In genomic region chr7:76357379-76358052, GRCh38 we compare ENCODE assay signal across 8 cellular contexts. TPM values are rescaled to one million over a fixed set of nuclear protein-coding genes. Genes with fewer than 3 reads are reported as not detected.
DNase-seq lines count a peak whose midpoint lies in the region; ATAC-seq, FAIRE-seq and TF ChIP-seq lines count a peak whose summit lies in the region.

No MANE protein-coding gene starts in this region.

- 1 to 2% (median 2%) methylated on average over 14 of the region's 14 CpGs for WGBS in small intestine, 3 donors

- peak overlapping the region; percentile 99 for H3K27ac ChIP-seq in small intestine (ENCODE audit: low read depth in 1 of 2, low read length in 1 of 2)

- H3K9me3 ChIP-seq in T-helper 17 cell (ENCODE audit: control insufficient read depth, low read length, poor library complexity, severe bottlenecking) (no peaks in the 10 kb centered on the region), small intestine (ENCODE audit: control insufficient read depth, low read depth) (no peaks in the 10 kb centered on the region)

- DNase-seq in NCI-H2171 treated with DMSO at 0.1 percent for 48 hours (lab: John Stamatoyannopoulos, UW) (peak; percentile 54), NCI-H2171 (lab: John Stamatoyannopoulos, UW) (no peak), T-helper 17 cell (no peak), globus pallidus (ENCODE audit: low spot score) (peak; percentile 69), small intestine (peak; percentile 53), cerebellar nuclear complex (lab: John Stamatoyannopoulos, UW) (no peak), GM12892 (ENCODE audit: insufficient read length) (no peak)

- peak overlapping the region; percentile 93 for H3K27ac Mint-ChIP-seq in T-helper 17 cell

- no peaks in the 10 kb centered on the region for H3K36me3 ChIP-seq in small intestine (ENCODE audit: control insufficient read depth in 2 of 2, insufficient read depth in 2 of 2, low read length in 2 of 2)

- H3K4me1 Mint-ChIP-seq in T-helper 17 cell: peaks cover 25% of the 10 kb centered on the region

- peak overlapping the region; percentile 91 to 99 for H3K4me3 ChIP-seq in small intestine (ENCODE audit: low read depth in 1 of 2, low read length in 2 of 2)

- no peak for ATAC-seq in T-helper 17 cell
- no peak for ATAC-seq in HG03045 (IDR thresholded peaks at IDR 0.05; ENCODE audit: unreplicated experiment)

- no peaks in the 10 kb centered on the region for H3K27me3 ChIP-seq in small intestine (ENCODE audit: control insufficient read depth in 2 of 2, insufficient read depth in 2 of 2, low read length in 2 of 2)

- FAIRE-seq in small intestine (lab: Jason Lieb, UNC): no peak
- no peak for FAIRE-seq in GM12892 (lab: Jason Lieb, UNC)

- peaks cover 9% of the 10 kb centered on the region for H3K36me3 Mint-ChIP-seq in T-helper 17 cell (ENCODE audit: low read depth)

- H3K4me3 Mint-ChIP-seq in T-helper 17 cell: peak overlapping the region; percentile 98

- no peak for TF ChIP-seq POLR2A in GM12892 (IDR thresholded peaks at IDR 0.05; ENCODE audit: low read depth, low read length)

- H3K27me3 Mint-ChIP-seq in T-helper 17 cell: no peaks in the 10 kb centered on the region

- peaks cover 0 to 11% of the 10 kb centered on the region in 2 donors for H3K4me1 ChIP-seq in small intestine (ENCODE audit: control insufficient read depth in 2 of 2, insufficient read depth in 1 of 2, low read depth in 1 of 2, low read length in 1 of 2)

RNA-seq across cellular contexts. Expression of gene YWHAG, which starts 1.3 kb away (rescaled TPM):
- 10 to 100 TPM; 26.0 to 32.7 TPM for total RNA-seq in T-helper 17 cell
- 10 to 100 TPM; 47.4 to 59.2 (median 49.7) TPM for polyA plus RNA-seq in small intestine
- polyA plus RNA-seq in GM12892 (2012; ENCODE audit: missing spikeins): 87.2 TPM

RNA-seq across cellular contexts. Expression of gene SSC4D, which starts 52.0 kb away (rescaled TPM):
- total RNA-seq in T-helper 17 cell: not detected
- polyA plus RNA-seq in small intestine: under 1 TPM in 1 of 3 donors, not detected in 2; 0.72 TPM
- 0.30 TPM for polyA plus RNA-seq in GM12892 (2012; ENCODE audit: missing spikeins)

RNA-seq across cellular contexts. Expression of gene HSPB1, which starts 55.0 kb away (rescaled TPM):
- total RNA-seq in T-helper 17 cell: 10 to 100 TPM; 25.8 to 33.2 TPM
- polyA plus RNA-seq in small intestine: 100 to 1,000 TPM in 2 of 3 donors, 10 to 100 TPM in 1; 77.4 to 253 (median 145) TPM
- 36.7 TPM for polyA plus RNA-seq in GM12892 (2012; ENCODE audit: missing spikeins)

Comparison
In these comparisons a context has a peak if more than half of its experiments do, and no peak if none do; other contexts are left out.
1. DNase-seq: peak in NCI-H2171 treated with DMSO at 0.1 percent for 48 hours (single experiment), globus pallidus (single experiment) and small intestine (single experiment); none in NCI-H2171 (single experiment), T-helper 17 cell (0 of 3), cerebellar nuclear complex (0 of 2) and GM12892 (single experiment).